ENCODE assay signal across 20 cellular contexts in the genomic region with DNA sequence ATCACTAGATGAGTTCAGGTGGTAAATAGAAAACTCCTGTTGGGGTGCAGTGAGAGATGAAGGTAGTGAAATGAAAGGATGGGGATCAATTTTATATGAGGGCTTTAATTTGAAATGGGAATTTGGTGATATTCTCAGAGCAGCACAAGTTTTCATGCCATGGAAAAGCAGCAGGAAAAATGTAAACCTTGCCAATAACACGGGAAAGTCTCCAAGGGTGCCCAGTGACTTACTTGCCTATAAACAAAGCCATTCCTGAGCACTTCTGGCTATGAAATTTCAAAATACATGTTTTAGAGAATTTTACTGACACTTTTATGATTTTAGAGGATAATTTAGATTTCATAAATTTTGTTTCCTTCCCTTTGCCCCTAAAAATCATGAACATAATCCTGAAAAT. TPM values are rescaled to one million over a fixed set of nuclear protein-coding genes. Genes with fewer than 3 reads are reported as not detected.
"Had no signal": no experiment of that assay in that cellular context is flagged by ENCODE, and none has a peak within 500 bp of the region (broad histone marks: within the 10 kb centered on the region; RNA-seq: fewer than 3 reads in every experiment).

No MANE protein-coding gene starts in this region.

- DNase-seq: stimulated activated CD4-positive, alpha-beta T cell treated with anti-CD3 and anti-CD28 coated beads, Interleukin-2, amount 100 ng/mL, for 48 hours; stimulated activated CD4-positive, alpha-beta T cell treated with anti-CD3 and anti-CD28 coated beads, Interleukin-4, amount 100 ng/mL, for 1 hour; stimulated activated CD4-positive, alpha-beta T cell treated with anti-CD3 and anti-CD28 coated beads, Interleukin-4, amount 100 ng/mL, for 24 hours; stimulated activated CD4-positive, alpha-beta T cell treated with anti-CD3 and anti-CD28 coated beads, Interleukin-4, amount 100 ng/mL, for 4 hours; stimulated activated CD8-positive, alpha-beta memory T cell treated with anti-CD3 and anti-CD28 coated beads, Interleukin-4, amount 100 ng/mL, for 48 hours; stimulated activated naive B cell treated with anti-CD40 and anti-IgM and Interleukin-4, amounts not matched to agents 10 μg/mL and 1 μg/mL and 100 μg/mL, for 72 hours; stimulated activated naive CD4-positive, alpha-beta T cell; stimulated activated naive CD4-positive, alpha-beta T cell treated with Interleukin-2 at 50 U/mL for 16 hours; stimulated activated naive CD8-positive, alpha-beta T cell treated with anti-CD3 and anti-CD28 coated beads, Interleukin-15, amount 100 ng/mL, for 72 hours; stimulated activated naive CD8-positive, alpha-beta T cell treated with anti-CD3 and anti-CD28 coated beads, Interleukin-15, Interleukin-2, amounts not matched to agents 100 U/mL and 50 U/mL, for 24 hours; stomach; substantia nigra; testis; thyroid gland; tibial artery; transverse colon; upper lobe of left lung; upper lobe of right lung; uterus had no signal

RNA-seq across cellular contexts. Expression of a gene that starts 16.4 kb away (rescaled TPM):
- total RNA-seq: vagina had no signal
